In the genomic region with DNA sequence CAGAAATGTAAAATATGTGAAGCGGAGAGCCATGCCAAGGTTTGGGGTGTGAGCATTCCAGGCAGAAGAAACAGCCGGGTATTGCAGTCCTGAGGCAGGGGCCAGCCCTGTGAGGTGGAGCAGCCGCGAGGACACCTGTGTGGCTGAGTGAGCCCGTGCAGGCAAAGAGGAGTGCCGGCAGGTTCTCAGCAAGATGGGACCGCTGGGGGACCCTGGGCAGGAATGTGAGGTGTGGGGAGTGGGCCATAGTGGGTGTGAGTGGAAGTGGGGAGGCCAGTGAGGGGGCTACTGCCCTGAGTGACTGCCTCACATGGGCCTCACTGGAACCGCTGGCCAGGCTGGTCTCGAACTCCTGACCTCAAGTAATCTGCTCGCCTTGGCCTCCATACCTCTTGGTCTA, we compare ENCODE assay signal across 20 cellular contexts. TPM values are rescaled to one million over a fixed set of nuclear protein-coding genes. Genes with fewer than 3 reads are reported as not detected.
A peak's percentile ranks its signal among the peaks of the same experiment; 100 is the strongest.
DNase-seq lines count a peak whose midpoint lies in the region; ATAC-seq and TF ChIP-seq lines count a peak whose summit lies in the region.
"Had no signal": no experiment of that assay in that cellular context is flagged by ENCODE, and none has a peak within 500 bp of the region (broad histone marks: within the 10 kb centered on the region; RNA-seq: fewer than 3 reads in every experiment).

No MANE protein-coding gene starts in this region.

- no peak for TF ChIP-seq CTCF in neural crest cell (conservative IDR thresholded peaks at IDR 0.05)

- POLR2A ChIA-PET in activated CD4-positive, alpha-beta memory T cell treated with anti-CD3 and anti-CD28 coated beads for 36 hours (lab: Charles Lee): interaction anchor here (3.9 to 14.3 kb wide), 2 partner anchors 9 to 16 kb away, joined by 29 to 319 read pairs; a partner anchor contains a TSS
- POLR2A ChIA-PET in activated CD4-positive, alpha-beta memory T cell treated with anti-CD3 and anti-CD28 coated beads, Interleukin-2, amount 10 ng/mL, durations not matched to agents 7 days and 5 days (lab: Charles Lee): interaction anchor here (1.0 to 20.7 kb wide), 7 partner anchors 9 to 126 kb away, joined by 3 to 654 read pairs (median 40); a partner anchor contains a TSS

- ATAC-seq in GM18505 (IDR thresholded peaks at IDR 0.05; ENCODE audit: unreplicated experiment) (no peak), HG02884 (IDR thresholded peaks at IDR 0.05; ENCODE audit: unreplicated experiment) (no peak)

- H3K27me3 Mint-ChIP-seq in activated CD4-positive, alpha-beta memory T cell treated with anti-CD3 and anti-CD28 coated beads for 36 hours: no peaks in the 10 kb centered on the region
- H3K27me3 Mint-ChIP-seq in activated CD4-positive, alpha-beta memory T cell treated with anti-CD3 and anti-CD28 coated beads, Interleukin-2, amount 10 ng/mL, durations not matched to agents 7 days and 5 days: no peaks in the 10 kb centered on the region
- no peaks in the 10 kb centered on the region for H3K27me3 Mint-ChIP-seq in activated naive CD8-positive, alpha-beta T cell
- peaks cover 4% of the 10 kb centered on the region for H3K27me3 Mint-ChIP-seq in neural crest cell (ENCODE audit: low read depth)
- H3K27me3 Mint-ChIP-seq: naive B cell had no signal

- no peak overlapping the region for H3K4me3 Mint-ChIP-seq in activated CD4-positive, alpha-beta memory T cell treated with anti-CD3 and anti-CD28 coated beads for 36 hours
- no peak overlapping the region for H3K4me3 Mint-ChIP-seq in activated CD4-positive, alpha-beta memory T cell treated with anti-CD3 and anti-CD28 coated beads, Interleukin-2, amount 10 ng/mL, durations not matched to agents 7 days and 5 days
- H3K4me3 Mint-ChIP-seq in activated naive CD8-positive, alpha-beta T cell: no peak overlapping the region
- H3K4me3 Mint-ChIP-seq in neural crest cell: peak overlapping the region; percentile 71

- no peaks in the 10 kb centered on the region for H3K9me3 Mint-ChIP-seq in activated CD4-positive, alpha-beta memory T cell treated with anti-CD3 and anti-CD28 coated beads for 36 hours
- H3K9me3 Mint-ChIP-seq in activated CD4-positive, alpha-beta memory T cell treated with anti-CD3 and anti-CD28 coated beads, Interleukin-2, amount 10 ng/mL, durations not matched to agents 7 days and 5 days: no peaks in the 10 kb centered on the region
- no peaks in the 10 kb centered on the region for H3K9me3 Mint-ChIP-seq in activated naive CD8-positive, alpha-beta T cell (ENCODE audit: low read depth)
- H3K9me3 Mint-ChIP-seq in neural crest cell: no peaks in the 10 kb centered on the region
- H3K9me3 Mint-ChIP-seq: naive B cell had no signal

- H3K4me1 Mint-ChIP-seq in activated CD4-positive, alpha-beta memory T cell treated with anti-CD3 and anti-CD28 coated beads for 36 hours (ENCODE audit: low read depth): peaks cover 67% of the 10 kb centered on the region
- peaks cover 68% of the 10 kb centered on the region for H3K4me1 Mint-ChIP-seq in activated CD4-positive, alpha-beta memory T cell treated with anti-CD3 and anti-CD28 coated beads, Interleukin-2, amount 10 ng/mL, durations not matched to agents 7 days and 5 days
- H3K4me1 Mint-ChIP-seq in activated naive CD8-positive, alpha-beta T cell (ENCODE audit: low read depth): peaks cover 54% of the 10 kb centered on the region
- H3K4me1 Mint-ChIP-seq in neural crest cell: peaks cover 4% of the 10 kb centered on the region

- no peak for DNase-seq in activated CD4-positive, alpha-beta memory T cell treated with anti-CD3 and anti-CD28 coated beads for 36 hours
- DNase-seq in activated CD4-positive, alpha-beta memory T cell treated with anti-CD3 and anti-CD28 coated beads, Interleukin-2, amount 10 ng/mL, durations not matched to agents 7 days and 5 days: no peak
- DNase-seq in neural crest cell (ENCODE audit: low read depth, low spot score) (no peak), SKM-1 treated with dmso at 0.1 percent for 144 hours (lab: John Stamatoyannopoulos, UW; ENCODE audit: unreplicated experiment) (no peak)
- no peak for DNase-seq in activated CD4-positive, alpha-beta T cell treated with anti-CD3 and anti-CD28 coated beads, Interleukin-2, amount 50 U/mL, for 48 hours
- DNase-seq: activated effector memory CD4-positive, alpha-beta T cell treated with Interleukin-2 at 50 U/mL for 16 hours; colonic mucosa; H7; IMR-90; kidney; mammary epithelial cell; MV-4-11; naive B cell; NCI-H187; NCI-H345 had no signal

- H3K27ac Mint-ChIP-seq in activated CD4-positive, alpha-beta memory T cell treated with anti-CD3 and anti-CD28 coated beads for 36 hours: peak overlapping the region; percentile 73
- H3K27ac Mint-ChIP-seq in activated CD4-positive, alpha-beta memory T cell treated with anti-CD3 and anti-CD28 coated beads, Interleukin-2, amount 10 ng/mL, durations not matched to agents 7 days and 5 days: no peak overlapping the region
- peak overlapping the region; percentile 68 for H3K27ac Mint-ChIP-seq in activated naive CD8-positive, alpha-beta T cell
- no peak overlapping the region for H3K27ac Mint-ChIP-seq in neural crest cell (ENCODE audit: unreplicated experiment)

- peak; percentile 34 for TF ChIP-seq POLR2A in GM18505 (IDR thresholded peaks at IDR 0.05; ENCODE audit: borderline replicate concordance, extremely low read depth, insufficient read depth, insufficient read length)

- intact Hi-C loops in activated CD4-positive, alpha-beta memory T cell treated with anti-CD3 and anti-CD28 coated beads for 36 hours (cut with micrococcal nuclease): no loop called here

- CTCF ChIA-PET in activated CD4-positive, alpha-beta memory T cell treated with anti-CD3 and anti-CD28 coated beads for 36 hours (lab: Charles Lee): interaction anchor here (1.1 to 29.1 kb wide), 6 partner anchors 8 to 49 kb away, joined by 4 to 624 read pairs (median 24); a partner anchor contains a TSS
- CTCF ChIA-PET in activated CD4-positive, alpha-beta memory T cell treated with anti-CD3 and anti-CD28 coated beads, Interleukin-2, amount 10 ng/mL, durations not matched to agents 7 days and 5 days (lab: Charles Lee): interaction anchor here (1.5 to 2.1 kb wide), 2 partner anchors 17 to 35 kb away, joined by 5 to 17 read pairs; no protein-coding TSS in a partner anchor

- peaks cover 61% of the 10 kb centered on the region for H3K36me3 Mint-ChIP-seq in activated CD4-positive, alpha-beta memory T cell treated with anti-CD3 and anti-CD28 coated beads for 36 hours
- peaks cover 86% of the 10 kb centered on the region for H3K36me3 Mint-ChIP-seq in activated CD4-positive, alpha-beta memory T cell treated with anti-CD3 and anti-CD28 coated beads, Interleukin-2, amount 10 ng/mL, durations not matched to agents 7 days and 5 days (ENCODE audit: low read depth)
- peaks cover 17% of the 10 kb centered on the region for H3K36me3 Mint-ChIP-seq in activated naive CD8-positive, alpha-beta T cell
- H3K36me3 Mint-ChIP-seq in neural crest cell (ENCODE audit: low read depth): peaks cover 9% of the 10 kb centered on the region

RNA-seq across cellular contexts. Expression of a gene that starts 8.1 kb away (rescaled TPM):
- total RNA-seq in activated CD4-positive, alpha-beta memory T cell treated with anti-CD3 and anti-CD28 coated beads for 36 hours: 10 to 100 TPM; 13.3 to 13.6 TPM
- total RNA-seq in activated CD4-positive, alpha-beta memory T cell treated with anti-CD3 and anti-CD28 coated beads, Interleukin-2, amount 10 ng/mL, durations not matched to agents 7 days and 5 days: 1 to 10 TPM; 4.9 to 5.8 TPM
- 16.1 and 19.0 TPM in 2 replicates for total RNA-seq in neural crest cell

RNA-seq across cellular contexts. Expression of a gene that starts 12.0 kb away (rescaled TPM):
- total RNA-seq in activated CD4-positive, alpha-beta memory T cell treated with anti-CD3 and anti-CD28 coated beads for 36 hours: 100 to 1,000 TPM; 177 to 178 TPM
- 100 to 1,000 TPM; 206 to 208 TPM for total RNA-seq in activated CD4-positive, alpha-beta memory T cell treated with anti-CD3 and anti-CD28 coated beads, Interleukin-2, amount 10 ng/mL, durations not matched to agents 7 days and 5 days
- 47.4 and 54.9 TPM in 2 replicates for total RNA-seq in neural crest cell

RNA-seq across cellular contexts. Expression of a gene that starts 29.1 kb away (rescaled TPM):
- 1 to 10 TPM; 5.1 to 5.9 TPM for total RNA-seq in activated CD4-positive, alpha-beta memory T cell treated with anti-CD3 and anti-CD28 coated beads for 36 hours
- total RNA-seq in activated CD4-positive, alpha-beta memory T cell treated with anti-CD3 and anti-CD28 coated beads, Interleukin-2, amount 10 ng/mL, durations not matched to agents 7 days and 5 days: 1 to 10 TPM; 1.5 to 1.6 TPM
- total RNA-seq in neural crest cell: 2.3 and 2.7 TPM in 2 replicates
- total RNA-seq: thoracic aorta had no signal

RNA-seq across cellular contexts. Expression of a gene that starts 35.0 kb away (rescaled TPM):
- 10 to 100 TPM; 12.1 to 15.9 TPM for total RNA-seq in activated CD4-positive, alpha-beta memory T cell treated with anti-CD3 and anti-CD28 coated beads for 36 hours
- 1 to 10 TPM; 4.9 to 5.0 TPM for total RNA-seq in activated CD4-positive, alpha-beta memory T cell treated with anti-CD3 and anti-CD28 coated beads, Interleukin-2, amount 10 ng/mL, durations not matched to agents 7 days and 5 days
- total RNA-seq in neural crest cell: 387 and 410 TPM in 2 replicates

RNA-seq across cellular contexts. Expression of a gene that starts 38.0 kb away (rescaled TPM):
- total RNA-seq in activated CD4-positive, alpha-beta memory T cell treated with anti-CD3 and anti-CD28 coated beads for 36 hours: not detected
- not detected for total RNA-seq in activated CD4-positive, alpha-beta memory T cell treated with anti-CD3 and anti-CD28 coated beads, Interleukin-2, amount 10 ng/mL, durations not matched to agents 7 days and 5 days
- total RNA-seq in neural crest cell: not detected in 2 replicates
- total RNA-seq: colonic mucosa, H7, IMR-90, kidney, mammary epithelial cell, pulmonary artery endothelial cell, thoracic aorta had no signal

Comparison
In these comparisons a context has a peak if more than half of its experiments do, and no peak if none do; other contexts are left out.
1. H3K27ac Mint-ChIP-seq: peak in activated CD4-positive, alpha-beta memory T cell treated with anti-CD3 and anti-CD28 coated beads for 36 hours (single experiment) and activated naive CD8-positive, alpha-beta T cell (single experiment); none in activated CD4-positive, alpha-beta memory T cell treated with anti-CD3 and anti-CD28 coated beads, Interleukin-2, amount 10 ng/mL, durations not matched to agents 7 days and 5 days (single experiment) and neural crest cell (single experiment).